Comparison of ENCODE assay signal across 1 cellular context in the genomic region with DNA sequence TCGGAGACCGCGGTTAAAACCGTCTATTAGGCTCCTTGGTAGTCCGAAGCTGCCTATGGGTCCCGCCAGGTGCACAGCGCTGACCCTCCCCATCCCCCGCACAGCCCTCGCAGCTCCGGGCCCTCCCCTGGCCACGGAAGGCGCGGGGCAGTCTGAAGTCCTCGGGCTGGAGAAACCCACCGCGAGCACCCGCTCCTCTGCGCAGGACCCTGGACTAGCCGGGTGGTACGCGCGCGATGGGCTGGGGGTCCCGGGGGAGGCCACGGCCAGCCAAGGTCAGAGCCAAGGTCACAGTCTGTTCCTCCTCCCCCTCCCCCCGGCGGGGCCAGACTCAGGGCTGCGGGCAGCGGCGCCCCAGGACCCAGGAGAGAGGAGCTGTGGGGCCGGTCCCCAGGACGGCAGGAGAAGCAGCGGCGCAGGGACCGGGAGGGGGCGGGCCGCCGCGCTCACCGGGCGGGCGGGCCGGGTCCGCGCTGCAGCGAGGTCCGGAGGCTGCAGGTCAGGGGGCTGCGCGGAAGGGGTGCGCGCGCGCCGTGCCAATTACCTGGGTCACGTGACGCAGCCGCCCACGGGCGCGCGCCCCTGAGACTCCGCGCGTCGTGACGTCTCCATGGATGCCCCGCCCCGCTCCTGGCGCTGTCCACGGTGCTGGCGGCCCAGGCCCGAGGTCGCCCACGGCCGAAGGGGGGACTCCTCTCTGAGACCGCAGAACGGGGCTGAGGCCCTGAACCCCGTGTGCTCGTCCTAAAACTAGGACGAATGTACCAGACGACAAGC.
TF ChIP-seq lines count a peak whose summit lies in the region.

TSS of gene OGDHL (minus strand) at position 535 of the 777 bp plus-strand sequence. CDS start 3,731 bp downstream, outside the sequence.

TF ChIP-seq in HepG2, 621 proteins besides CTCF, POLR2A, EP300 and RAD21 (continued from another document and continues in another):
- TF ChIP-seq DZIP1 (CRISPR knock-in tag; IDR thresholded peaks at IDR 0.05): peak; percentile 86; the same call in 1 of the 2 replicates
- peak; percentile 99; the same call in 1 of the 2 replicates for TF ChIP-seq ZNF558 (CRISPR knock-in tag; IDR thresholded peaks at IDR 0.05; ENCODE audit: borderline replicate concordance)
- 0 out of 2 replicates have a peak, but pooled peaks have one; percentile 10 for TF ChIP-seq PCBP1 (IDR thresholded peaks at IDR 0.05; ENCODE audit: borderline replicate concordance, low read depth, low read length)
- TF ChIP-seq ZNF713 (CRISPR knock-in tag; IDR thresholded peaks at IDR 0.05): 0 out of 2 replicates have a peak, but pooled peaks have one; percentile 55
- TF ChIP-seq HDAC2 (CRISPR knock-in tag; IDR thresholded peaks at IDR 0.05): peak; percentile 92
- no peak for TF ChIP-seq ATRX (CRISPR knock-in tag; IDR thresholded peaks at IDR 0.05; ENCODE audit: borderline replicate concordance)
- TF ChIP-seq REST (IDR thresholded peaks at IDR 0.05; ENCODE audit: borderline replicate concordance in 1 of 2, low read depth in 1 of 2, low read length in 2 of 2): peak in 1 of 2 experiments; percentile 99
- TF ChIP-seq NR2F1 (CRISPR knock-in tag; IDR thresholded peaks at IDR 0.05): no peak
- peak; percentile 39; the same call in 1 of the 2 replicates for TF ChIP-seq RFX3 (CRISPR knock-in tag; IDR thresholded peaks at IDR 0.05)
- peak; percentile 68 for TF ChIP-seq GFI1 (CRISPR knock-in tag; IDR thresholded peaks at IDR 0.05; ENCODE audit: borderline replicate concordance)
- no peak for TF ChIP-seq ZNF292 (CRISPR knock-in tag; IDR thresholded peaks at IDR 0.05; ENCODE audit: borderline replicate concordance, low read depth)
- TF ChIP-seq ARHGAP35 (CRISPR knock-in tag; IDR thresholded peaks at IDR 0.05; ENCODE audit: borderline replicate concordance): peak; percentile 92; the same call in 1 of the 2 replicates
- TF ChIP-seq ZNF414 (CRISPR knock-in tag; IDR thresholded peaks at IDR 0.05): peak; percentile 70; the same call in 1 of the 2 replicates
- TF ChIP-seq, protein P1, sequence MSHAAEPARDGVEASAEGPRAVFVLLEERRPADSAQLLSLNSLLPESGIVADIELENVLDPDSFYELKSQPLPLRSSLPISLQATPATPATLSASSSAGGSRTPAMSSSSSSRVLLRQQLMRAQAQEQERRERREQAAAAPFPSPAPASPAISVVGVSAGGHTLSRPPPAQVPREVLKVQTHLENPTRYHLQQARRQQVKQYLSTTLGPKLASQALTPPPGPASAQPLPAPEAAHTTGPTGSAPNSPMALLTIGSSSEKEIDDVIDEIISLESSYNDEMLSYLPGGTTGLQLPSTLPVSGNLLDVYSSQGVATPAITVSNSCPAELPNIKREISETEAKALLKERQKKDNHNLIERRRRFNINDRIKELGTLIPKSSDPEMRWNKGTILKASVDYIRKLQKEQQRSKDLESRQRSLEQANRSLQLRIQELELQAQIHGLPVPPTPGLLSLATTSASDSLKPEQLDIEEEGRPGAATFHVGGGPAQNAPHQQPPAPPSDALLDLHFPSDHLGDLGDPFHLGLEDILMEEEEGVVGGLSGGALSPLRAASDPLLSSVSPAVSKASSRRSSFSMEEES (CRISPR knock-in tag; IDR thresholded peaks at IDR 0.05): peak; percentile 96
- TF ChIP-seq ZSCAN21 (CRISPR knock-in tag; IDR thresholded peaks at IDR 0.05; ENCODE audit: borderline replicate concordance): peak; percentile 99
- TF ChIP-seq ZNF577 (CRISPR knock-in tag; IDR thresholded peaks at IDR 0.05; ENCODE audit: borderline replicate concordance, low read depth): 0 out of 2 replicates have a peak, but pooled peaks have one; percentile 84
- no peak for TF ChIP-seq HNRNPUL1 (IDR thresholded peaks at IDR 0.05; ENCODE audit: low read depth, low read length)
- TF ChIP-seq, protein P2, sequence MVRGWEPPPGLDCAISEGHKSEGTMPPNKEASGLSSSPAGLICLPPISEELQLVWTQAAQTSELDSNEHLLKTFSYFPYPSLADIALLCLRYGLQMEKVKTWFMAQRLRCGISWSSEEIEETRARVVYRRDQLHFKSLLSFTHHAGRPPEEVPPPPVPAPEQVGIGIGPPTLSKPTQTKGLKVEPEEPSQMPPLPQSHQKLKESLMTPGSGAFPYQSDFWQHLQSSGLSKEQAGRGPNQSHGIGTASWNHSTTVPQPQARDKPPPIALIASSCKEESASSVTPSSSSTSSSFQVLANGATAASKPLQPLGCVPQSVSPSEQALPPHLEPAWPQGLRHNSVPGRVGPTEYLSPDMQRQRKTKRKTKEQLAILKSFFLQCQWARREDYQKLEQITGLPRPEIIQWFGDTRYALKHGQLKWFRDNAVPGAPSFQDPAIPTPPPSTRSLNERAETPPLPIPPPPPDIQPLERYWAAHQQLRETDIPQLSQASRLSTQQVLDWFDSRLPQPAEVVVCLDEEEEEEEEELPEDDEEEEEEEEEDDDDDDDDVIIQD (CRISPR knock-in tag; IDR thresholded peaks at IDR 0.05; ENCODE audit: low read depth): no peak; the same call in 1 of the 2 replicates
- TF ChIP-seq ERF (CRISPR knock-in tag; IDR thresholded peaks at IDR 0.05): peak; percentile 94
- TF ChIP-seq ADNP (CRISPR knock-in tag; IDR thresholded peaks at IDR 0.05): no peak
- TF ChIP-seq NFKB2 (CRISPR knock-in tag; IDR thresholded peaks at IDR 0.05; ENCODE audit: borderline replicate concordance): peak; percentile 99
- TF ChIP-seq SMAD3 (CRISPR knock-in tag; IDR thresholded peaks at IDR 0.05): peak; percentile 98
- TF ChIP-seq ZNF570 (CRISPR knock-in tag; IDR thresholded peaks at IDR 0.05; ENCODE audit: borderline replicate concordance): no peak
- TF ChIP-seq ZFP62 (CRISPR knock-in tag; IDR thresholded peaks at IDR 0.05): no peak
- peak; percentile 83; the same call in 1 of the 2 replicates for TF ChIP-seq GZF1 (CRISPR knock-in tag; IDR thresholded peaks at IDR 0.05)
- TF ChIP-seq, protein P3, sequence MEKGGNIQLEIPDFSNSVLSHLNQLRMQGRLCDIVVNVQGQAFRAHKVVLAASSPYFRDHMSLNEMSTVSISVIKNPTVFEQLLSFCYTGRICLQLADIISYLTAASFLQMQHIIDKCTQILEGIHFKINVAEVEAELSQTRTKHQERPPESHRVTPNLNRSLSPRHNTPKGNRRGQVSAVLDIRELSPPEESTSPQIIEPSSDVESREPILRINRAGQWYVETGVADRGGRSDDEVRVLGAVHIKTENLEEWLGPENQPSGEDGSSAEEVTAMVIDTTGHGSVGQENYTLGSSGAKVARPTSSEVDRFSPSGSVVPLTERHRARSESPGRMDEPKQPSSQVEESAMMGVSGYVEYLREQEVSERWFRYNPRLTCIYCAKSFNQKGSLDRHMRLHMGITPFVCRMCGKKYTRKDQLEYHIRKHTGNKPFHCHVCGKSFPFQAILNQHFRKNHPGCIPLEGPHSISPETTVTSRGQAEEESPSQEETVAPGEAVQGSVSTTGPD (CRISPR knock-in tag; IDR thresholded peaks at IDR 0.05): no peak
- 0 out of 2 replicates have a peak, but pooled peaks have one; percentile 61 for TF ChIP-seq HMG20B (CRISPR knock-in tag; conservative IDR thresholded peaks at IDR 0.05)
- TF ChIP-seq CENPT (CRISPR knock-in tag; IDR thresholded peaks at IDR 0.05; ENCODE audit: low read depth): peak; percentile 95
- TF ChIP-seq, protein P4, sequence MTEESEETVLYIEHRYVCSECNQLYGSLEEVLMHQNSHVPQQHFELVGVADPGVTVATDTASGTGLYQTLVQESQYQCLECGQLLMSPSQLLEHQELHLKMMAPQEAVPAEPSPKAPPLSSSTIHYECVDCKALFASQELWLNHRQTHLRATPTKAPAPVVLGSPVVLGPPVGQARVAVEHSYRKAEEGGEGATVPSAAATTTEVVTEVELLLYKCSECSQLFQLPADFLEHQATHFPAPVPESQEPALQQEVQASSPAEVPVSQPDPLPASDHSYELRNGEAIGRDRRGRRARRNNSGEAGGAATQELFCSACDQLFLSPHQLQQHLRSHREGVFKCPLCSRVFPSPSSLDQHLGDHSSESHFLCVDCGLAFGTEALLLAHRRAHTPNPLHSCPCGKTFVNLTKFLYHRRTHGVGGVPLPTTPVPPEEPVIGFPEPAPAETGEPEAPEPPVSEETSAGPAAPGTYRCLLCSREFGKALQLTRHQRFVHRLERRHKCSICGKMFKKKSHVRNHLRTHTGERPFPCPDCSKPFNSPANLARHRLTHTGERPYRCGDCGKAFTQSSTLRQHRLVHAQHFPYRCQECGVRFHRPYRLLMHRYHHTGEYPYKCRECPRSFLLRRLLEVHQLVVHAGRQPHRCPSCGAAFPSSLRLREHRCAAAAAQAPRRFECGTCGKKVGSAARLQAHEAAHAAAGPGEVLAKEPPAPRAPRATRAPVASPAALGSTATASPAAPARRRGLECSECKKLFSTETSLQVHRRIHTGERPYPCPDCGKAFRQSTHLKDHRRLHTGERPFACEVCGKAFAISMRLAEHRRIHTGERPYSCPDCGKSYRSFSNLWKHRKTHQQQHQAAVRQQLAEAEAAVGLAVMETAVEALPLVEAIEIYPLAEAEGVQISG (CRISPR knock-in tag; IDR thresholded peaks at IDR 0.05): peak; percentile 90
- TF ChIP-seq ZNF296 (CRISPR knock-in tag; conservative IDR thresholded peaks at IDR 0.05): peak; percentile 93; the same call in 1 of the 2 replicates
- TF ChIP-seq ESRRA (CRISPR knock-in tag; IDR thresholded peaks at IDR 0.05; ENCODE audit: low read depth): peak; percentile 90
- TF ChIP-seq ZBTB4 (CRISPR knock-in tag; IDR thresholded peaks at IDR 0.05; ENCODE audit: borderline replicate concordance): peak; percentile 78; the same call in 1 of the 2 replicates
- peak; percentile 99 for TF ChIP-seq ZNF563 (CRISPR knock-in tag; IDR thresholded peaks at IDR 0.05)
- peak; percentile 89 for TF ChIP-seq DBP (CRISPR knock-in tag; IDR thresholded peaks at IDR 0.05; ENCODE audit: not compliant biosample characterization)
